1 cellular context compared by ENCODE assay signal in genomic region chr10:72625608-72626443, GRCh38.
TF ChIP-seq lines count a peak whose summit lies in the region.

MICU1 (minus strand) TSS chr10:72626079; CDS start chr10:72566793, 59,286 bp downstream.

TF ChIP-seq in HepG2, 621 proteins besides CTCF, POLR2A, EP300 and RAD21 (continued from another document and continues in another):
- peak; percentile 46; the same call in 1 of the 2 replicates for TF ChIP-seq ARID5B (CRISPR knock-in tag; IDR thresholded peaks at IDR 0.05)
- TF ChIP-seq ZFP62 (CRISPR knock-in tag; IDR thresholded peaks at IDR 0.05), result no peak
- no peak for TF ChIP-seq CREB1 (IDR thresholded peaks at IDR 0.05)
- peak; percentile 17 for TF ChIP-seq CREB1 (CRISPR knock-in tag; IDR thresholded peaks at IDR 0.05)
- no peak for TF ChIP-seq MIER2 (CRISPR knock-in tag; IDR thresholded peaks at IDR 0.05)
- peak; percentile 77; the same call in 1 of the 2 replicates for TF ChIP-seq FOXK1 (CRISPR knock-in tag; IDR thresholded peaks at IDR 0.05; ENCODE audit: borderline replicate concordance, low read depth)
- TF ChIP-seq TBX2 (CRISPR knock-in tag; IDR thresholded peaks at IDR 0.05; ENCODE audit: borderline replicate concordance), result peak; percentile 78
- 0 out of 2 replicates have a peak, but pooled peaks have one; percentile 47 for TF ChIP-seq HNF1B (CRISPR knock-in tag; IDR thresholded peaks at IDR 0.05)
- peak; percentile 79 for TF ChIP-seq TAF1 (CRISPR knock-in tag; IDR thresholded peaks at IDR 0.05)
- peak; percentile 98 for TF ChIP-seq BHLHE40 (IDR thresholded peaks at IDR 0.05; ENCODE audit: low read length)
- TF ChIP-seq RORA (CRISPR knock-in tag; IDR thresholded peaks at IDR 0.05), result no peak
- TF ChIP-seq REST (IDR thresholded peaks at IDR 0.05; ENCODE audit: borderline replicate concordance in 1 of 2, low read depth in 1 of 2, low read length in 2 of 2), result 0 out of 4 replicates have a peak, but pooled peaks of 1 of the 2 experiments have one; percentile 52
- TF ChIP-seq GABPB1 (CRISPR knock-in tag; IDR thresholded peaks at IDR 0.05), result peak; percentile 74
- 0 out of 2 replicates have a peak, but pooled peaks have one; percentile 41 for TF ChIP-seq NFKBIZ (CRISPR knock-in tag; IDR thresholded peaks at IDR 0.05)
- peak; percentile 80; the same call in 1 of the 2 replicates for TF ChIP-seq ZNF281 (CRISPR knock-in tag; IDR thresholded peaks at IDR 0.05; ENCODE audit: borderline replicate concordance)
- 0 out of 2 replicates have a peak, but pooled peaks have one; percentile 54 for TF ChIP-seq SIN3A (IDR thresholded peaks at IDR 0.05; ENCODE audit: borderline replicate concordance, low read depth, low read length)
- TF ChIP-seq PHF20 (CRISPR knock-in tag; IDR thresholded peaks at IDR 0.05), result peak; percentile 68
- TF ChIP-seq HOXD1 (CRISPR knock-in tag; IDR thresholded peaks at IDR 0.05), result 0 out of 2 replicates have a peak, but pooled peaks have one; percentile 69
- peak; percentile 78; the same call in 1 of the 2 replicates for TF ChIP-seq ZNF710 (CRISPR knock-in tag; IDR thresholded peaks at IDR 0.05; ENCODE audit: borderline replicate concordance)
- TF ChIP-seq HMG20B (CRISPR knock-in tag; conservative IDR thresholded peaks at IDR 0.05), result no peak
- TF ChIP-seq PAWR (CRISPR knock-in tag; IDR thresholded peaks at IDR 0.05; ENCODE audit: borderline replicate concordance), result no peak
- TF ChIP-seq CEBPG (CRISPR knock-in tag; IDR thresholded peaks at IDR 0.05), result peak; percentile 34
- TF ChIP-seq KLF12 (CRISPR knock-in tag; IDR thresholded peaks at IDR 0.05; ENCODE audit: borderline replicate concordance), result peak; percentile 96
- peak; percentile 38 to 48; a peak in 1 of 4 replicates for TF ChIP-seq HMGXB4 (CRISPR knock-in tag; IDR thresholded peaks at IDR 0.05; ENCODE audit: borderline replicate concordance in 1 of 2, low read depth in 1 of 2)
- peak; percentile 84; the same call in 1 of the 2 replicates for TF ChIP-seq SALL2 (CRISPR knock-in tag; IDR thresholded peaks at IDR 0.05)
- peak; percentile 77; the same call in 1 of the 2 replicates for TF ChIP-seq ZFP37 (CRISPR knock-in tag; IDR thresholded peaks at IDR 0.05; ENCODE audit: borderline replicate concordance)
- TF ChIP-seq ZFX (CRISPR knock-in tag; IDR thresholded peaks at IDR 0.05; ENCODE audit: low read depth), result peak; percentile 25; the same call in 1 of the 2 replicates
- TF ChIP-seq ZSCAN12 (CRISPR knock-in tag; IDR thresholded peaks at IDR 0.05), result peak; percentile 63; the same call in 1 of the 2 replicates
- TF ChIP-seq KMT2B (CRISPR knock-in tag; IDR thresholded peaks at IDR 0.05), result peak; percentile 93
- TF ChIP-seq CBX5 (CRISPR knock-in tag; IDR thresholded peaks at IDR 0.05; ENCODE audit: borderline replicate concordance), result peak; percentile 34; the same call in 1 of the 2 replicates
- TF ChIP-seq RBFOX2 (IDR thresholded peaks at IDR 0.05; ENCODE audit: low read depth, low read length), result peak; percentile 54; the same call in 1 of the 2 replicates
- no peak for TF ChIP-seq SP1 (IDR thresholded peaks at IDR 0.05)
- peak; percentile 91 for TF ChIP-seq SP1 (CRISPR knock-in tag; IDR thresholded peaks at IDR 0.05)
- TF ChIP-seq ARID2 (CRISPR knock-in tag; IDR thresholded peaks at IDR 0.05; ENCODE audit: borderline replicate concordance), result no peak
- no peak for TF ChIP-seq ZNF616 (CRISPR knock-in tag; IDR thresholded peaks at IDR 0.05; ENCODE audit: low read depth)
- TF ChIP-seq ERF (CRISPR knock-in tag; IDR thresholded peaks at IDR 0.05), result no peak; the same call in 1 of the 2 replicates
- no peak for TF ChIP-seq DPF2 (CRISPR knock-in tag; IDR thresholded peaks at IDR 0.05; ENCODE audit: borderline replicate concordance, low read depth)
- peak; percentile 57 for TF ChIP-seq MED1 (CRISPR knock-in tag; IDR thresholded peaks at IDR 0.05)
- peak; percentile 89 for TF ChIP-seq KAT7 (CRISPR knock-in tag; IDR thresholded peaks at IDR 0.05; ENCODE audit: borderline replicate concordance)
- no peak for TF ChIP-seq SP140L (CRISPR knock-in tag; IDR thresholded peaks at IDR 0.05; ENCODE audit: borderline replicate concordance)
- no peak for TF ChIP-seq HIC2 (CRISPR knock-in tag; IDR thresholded peaks at IDR 0.05; ENCODE audit: low read depth)
- peak; percentile 46; the same call in 1 of the 2 replicates for TF ChIP-seq ZNF331 (CRISPR knock-in tag; IDR thresholded peaks at IDR 0.05)
- peak; percentile 81 for TF ChIP-seq HDAC1 (CRISPR knock-in tag; IDR thresholded peaks at IDR 0.05)
- no peak; the same call in 1 of the 2 replicates for TF ChIP-seq ZMYM3 (CRISPR knock-in tag; IDR thresholded peaks at IDR 0.05)
- 0 out of 2 replicates have a peak, but pooled peaks have one; percentile 39 for TF ChIP-seq FOXJ3 (CRISPR knock-in tag; IDR thresholded peaks at IDR 0.05; ENCODE audit: borderline replicate concordance)
